ENCODE assay signal across 9 cellular contexts in genomic region chr14:90454041-90455000, GRCh38. TPM values are rescaled to one million over a fixed set of nuclear protein-coding genes. Genes with fewer than 3 reads are reported as not detected.
DNase-seq lines count a peak whose midpoint lies in the region; ATAC-seq and TF ChIP-seq lines count a peak whose summit lies in the region.
"Had no signal": no experiment of that assay in that cellular context is flagged by ENCODE, and none has a peak within 500 bp of the region (broad histone marks: within the 10 kb centered on the region; RNA-seq: fewer than 3 reads in every experiment).

No MANE protein-coding gene starts in this region.

- no peak for TF ChIP-seq CTCF in suprapubic skin (IDR thresholded peaks at IDR 0.05)

- no peak for TF ChIP-seq POLR2A in suprapubic skin (IDR thresholded peaks at IDR 0.05)

- no peak for TF ChIP-seq EP300 in suprapubic skin (IDR thresholded peaks at IDR 0.05)

- DNase-seq in H4 (ENCODE audit: low spot score), result peak; percentile 18
- peak; percentile 87 for DNase-seq in NT2/D1 (ENCODE audit: low read depth, low spot score)
- no peak for DNase-seq in NCI-H187 treated with DMSO at 0.1 percent for 48 hours (lab: John Stamatoyannopoulos, UW)
- DNase-seq in activated effector memory CD4-positive, alpha-beta T cell treated with Interleukin-2 at 50 U/mL for 16 hours, result no peak
- no peak for DNase-seq in suprapubic skin (ENCODE audit: low spot score in 2 of 2)

- no peaks in the 10 kb centered on the region for H3K36me3 ChIP-seq in NT2/D1 (ENCODE audit: insufficient read depth, insufficient read length, low read length)
- no peaks in the 10 kb centered on the region for H3K36me3 ChIP-seq in mesodermal cell (ENCODE audit: control insufficient read depth, insufficient read depth, low read length)
- no peaks in the 10 kb centered on the region for H3K36me3 ChIP-seq in suprapubic skin

- H3K9me3 ChIP-seq in NT2/D1 (ENCODE audit: insufficient read depth, low read length), result no peaks in the 10 kb centered on the region
- H3K9me3 ChIP-seq in mesodermal cell (ENCODE audit: control insufficient read depth, low read length), result no peaks in the 10 kb centered on the region
- H3K9me3 ChIP-seq in suprapubic skin, result no peaks in the 10 kb centered on the region

- H3K4me3 ChIP-seq in NT2/D1 (ENCODE audit: insufficient read length, low read depth) (peak overlapping the region; percentile 32), mesodermal cell (ENCODE audit: extremely low read depth, insufficient read depth, low read length, poor library complexity, severe bottlenecking) (no peak overlapping the region), suprapubic skin (no peak overlapping the region)
- H3K4me3 ChIP-seq: SK-N-MC had no signal

- peak overlapping the region; percentile 80 for H3K9ac ChIP-seq in NT2/D1 (ENCODE audit: insufficient read length, low read depth)

- peak; percentile 48 for ATAC-seq in esophagus mucosa
- no peak for ATAC-seq in HG02623 (IDR thresholded peaks at IDR 0.05; ENCODE audit: unreplicated experiment)

- 19 to 30% methylated on average over 10 to 13 of the region's 30 CpGs for WGBS in mesodermal cell (ENCODE audit: insufficient coverage in 2 of 2), 2 experiments
- WGBS in suprapubic skin, result 45% methylated on average over 20 of the region's 30 CpGs

- H3K27me3 ChIP-seq in NT2/D1 (ENCODE audit: insufficient read depth, insufficient read length) (no peaks in the 10 kb centered on the region), suprapubic skin (peaks cover 11% of the 10 kb centered on the region)

- H3K4me1 ChIP-seq in NT2/D1 (ENCODE audit: insufficient read depth, insufficient read length), result no peaks in the 10 kb centered on the region
- no peaks in the 10 kb centered on the region for H3K4me1 ChIP-seq in mesodermal cell (ENCODE audit: control insufficient read depth, insufficient read depth, low read length, poor library complexity, severe bottlenecking)
- peaks cover 12% of the 10 kb centered on the region for H3K4me1 ChIP-seq in suprapubic skin

- peak overlapping the region; percentile 59 for H3K27ac ChIP-seq in mesodermal cell (ENCODE audit: low read depth, low read length, severe bottlenecking)
- no peak overlapping the region for H3K27ac ChIP-seq in suprapubic skin
- H3K27ac ChIP-seq: SK-N-MC had no signal

RNA-seq across cellular contexts. Expression of gene CALM1, which starts 57.5 kb away (rescaled TPM):
- total RNA-seq in H4 (2014; rRNA removed; shearing (Covaris generic)), result 271 and 291 TPM in 2 replicates
- total RNA-seq in esophagus mucosa (420 TPM), suprapubic skin (100 to 1,000 TPM; 258 to 369 (median 300) TPM)
- polyA plus RNA-seq in mesodermal cell (2013, experiment 1 of 2), result 493 TPM
- 523 TPM for polyA plus RNA-seq in mesodermal cell (2013, experiment 2 of 2)

Comparison
In these comparisons a context has a peak if more than half of its experiments do, and no peak if none do; other contexts are left out.
1. DNase-seq: peak in H4 (single experiment) and NT2/D1 (single experiment); none in NCI-H187 treated with DMSO at 0.1 percent for 48 hours (single experiment), activated effector memory CD4-positive, alpha-beta T cell treated with Interleukin-2 at 50 U/mL for 16 hours (single experiment) and suprapubic skin (0 of 2).